22 cellular contexts compared by ENCODE assay signal in the genomic region with DNA sequence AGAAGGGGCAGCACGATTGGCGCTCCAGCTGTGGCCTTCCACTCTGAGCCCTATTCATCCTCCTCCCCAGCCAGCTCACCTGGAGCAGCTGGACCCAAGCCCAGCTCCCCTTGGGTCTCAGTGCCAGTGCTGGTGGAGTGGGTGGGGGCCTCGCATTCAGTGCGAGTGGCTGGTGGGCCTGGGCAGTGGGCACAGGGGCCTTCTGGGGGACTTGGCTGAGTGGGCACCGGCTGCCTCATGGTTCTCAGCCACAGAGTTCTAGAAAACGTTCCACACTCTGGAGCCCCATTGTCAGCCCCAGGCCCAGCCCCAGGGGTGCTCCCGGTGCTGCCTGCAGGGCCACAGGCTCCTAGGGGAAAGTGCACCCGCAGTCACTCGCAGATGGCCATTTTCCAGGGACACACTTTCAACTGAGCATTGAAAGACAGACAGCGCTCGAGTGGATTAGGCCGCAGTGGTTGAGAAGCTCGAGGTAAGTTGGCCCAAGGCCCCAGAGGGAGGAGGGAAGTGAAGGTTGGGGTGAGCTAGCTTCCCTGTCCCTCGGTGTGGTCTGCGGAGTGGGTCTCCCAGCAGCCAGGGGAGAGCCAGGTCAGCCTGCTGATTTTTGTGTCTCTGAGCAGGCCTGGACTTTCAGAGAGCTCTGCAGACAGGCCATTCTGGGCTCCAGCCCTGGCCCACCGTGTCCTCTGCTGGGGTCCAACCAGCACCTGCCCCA.
"Had no signal": no experiment of that assay in that cellular context is flagged by ENCODE, and none has a peak within 500 bp of the region (broad histone marks: within the 10 kb centered on the region; RNA-seq: fewer than 3 reads in every experiment).

No MANE protein-coding gene starts in this region.

- H3K27me3 Mint-ChIP-seq: progenitor cell of endocrine pancreas, type B pancreatic cell had no signal

- H3K4me3 Mint-ChIP-seq: memory B cell; natural killer cell; stimulated activated effector memory CD8-positive, alpha-beta T cell treated with anti-CD3 and anti-CD28 coated beads, Interleukin-12 subunit alpha, Interleukin-12 subunit beta, amount 100 ng/mL, for 72 hours; type B pancreatic cell had no signal

- H3K27me3 ChIP-seq: dorsolateral prefrontal cortex, esophagus muscularis mucosa, neutrophil, stomach, tibial artery had no signal

- H3K9ac ChIP-seq: parathyroid adenoma had no signal

- H3K9me3 ChIP-seq: esophagus muscularis mucosa, neutrophil, stomach, tibial artery had no signal

- H2AFZ ChIP-seq: parathyroid adenoma had no signal

- ATAC-seq: left ventricle myocardium superior; natural killer cell; sciatic nerve; stimulated activated effector memory CD8-positive, alpha-beta T cell treated with anti-CD3 and anti-CD28 coated beads, Interleukin-12 subunit alpha, Interleukin-12 subunit beta, amount 100 ng/mL, for 72 hours had no signal

- H3K79me2 ChIP-seq: parathyroid adenoma had no signal

- H3K36me3 ChIP-seq: neutrophil had no signal

- DNase-seq: dorsolateral prefrontal cortex; effector CD4-positive, alpha-beta T cell; foreskin melanocyte; hypothalamus; left ventricle myocardium superior; natural killer cell; stimulated activated CD4-positive, alpha-beta T cell treated with anti-CD3 and anti-CD28 coated beads, Interleukin-2, amount 100 ng/mL, for 24 hours; stimulated activated CD4-positive, alpha-beta T cell treated with anti-CD3 and anti-CD28 coated beads, Interleukin-4, amount 100 ng/mL, for 24 hours; stimulated activated naive CD4-positive, alpha-beta T cell treated with Interleukin-2 at 50 U/mL for 16 hours; stomach; tibial artery had no signal

- H3K36me3 Mint-ChIP-seq: natural killer cell had no signal

- H3K4me2 ChIP-seq: smooth muscle cell had no signal

- H3K4me3 ChIP-seq: dorsolateral prefrontal cortex, esophagus muscularis mucosa, lung, smooth muscle cell, stomach, tibial artery had no signal

- H3K27ac ChIP-seq: dorsolateral prefrontal cortex, epithelial cell of prostate, esophagus muscularis mucosa, neutrophil, parathyroid adenoma, stomach, tibial artery had no signal

- H3K27ac Mint-ChIP-seq: memory B cell; natural killer cell; progenitor cell of endocrine pancreas; stimulated activated effector memory CD8-positive, alpha-beta T cell treated with anti-CD3 and anti-CD28 coated beads, Interleukin-12 subunit alpha, Interleukin-12 subunit beta, amount 100 ng/mL, for 72 hours; type B pancreatic cell had no signal

- H3K9me3 Mint-ChIP-seq: memory B cell; natural killer cell; stimulated activated effector memory CD8-positive, alpha-beta T cell treated with anti-CD3 and anti-CD28 coated beads, Interleukin-12 subunit alpha, Interleukin-12 subunit beta, amount 100 ng/mL, for 72 hours; type B pancreatic cell had no signal
